16 cellular contexts compared by ENCODE assay signal in genomic region chr2:136248907-136249306, GRCh38.
"Had no signal": no experiment of that assay in that cellular context is flagged by ENCODE, and none has a peak within 500 bp of the region (broad histone marks: within the 10 kb centered on the region; RNA-seq: fewer than 3 reads in every experiment).

No MANE protein-coding gene starts in this region.

- H3K9me3 ChIP-seq: heart left ventricle, right atrium auricular region, testis, upper lobe of left lung had no signal

- DNase-seq: activated CD4-positive, alpha-beta T cell treated with anti-CD3 and anti-CD28 coated beads, Interleukin-2, amount 10 ng/mL, durations not matched to agents 24 days and 14 days; activated CD4-positive, CD25-positive, alpha-beta regulatory T cell; activated CD8-positive, alpha-beta memory T cell treated with anti-CD3 and anti-CD28 coated beads for 24 hours; activated naive CD4-positive, alpha-beta T cell treated with anti-CD3 and anti-CD28 coated beads for 36 hours; activated naive CD8-positive, alpha-beta T cell treated with anti-CD3 and anti-CD28 coated beads, Interleukin-2, amount 50 U/mL, for 24 hours; aorta; small intestine; stimulated activated CD4-positive, alpha-beta T cell treated with anti-CD3 and anti-CD28 coated beads, Interleukin-4, amount 100 ng/mL, for 24 hours; testis; upper lobe of left lung had no signal

- H3K4me3 ChIP-seq: heart left ventricle, right atrium auricular region, testis, upper lobe of left lung had no signal

- H3K27ac Mint-ChIP-seq: activated CD4-positive, alpha-beta T cell treated with anti-CD3 and anti-CD28 coated beads, Interleukin-2, amount 10 ng/mL, durations not matched to agents 24 days and 14 days; activated naive CD4-positive, alpha-beta T cell treated with anti-CD3 and anti-CD28 coated beads for 36 hours; activated naive CD8-positive, alpha-beta T cell treated with anti-CD3 and anti-CD28 coated beads, Interleukin-2, amount 50 U/mL, for 24 hours; progenitor cell of endocrine pancreas; stimulated activated naive CD8-positive, alpha-beta T cell treated with anti-CD3 and anti-CD28 coated beads, Interleukin-15, Interleukin-2, amounts not matched to agents 100 ng/mL and 50 ng/mL, for 24 hours had no signal

- H3K9me3 Mint-ChIP-seq: activated naive CD4-positive, alpha-beta T cell treated with anti-CD3 and anti-CD28 coated beads for 36 hours; activated naive CD8-positive, alpha-beta T cell treated with anti-CD3 and anti-CD28 coated beads, Interleukin-2, amount 50 U/mL, for 24 hours; stimulated activated naive CD8-positive, alpha-beta T cell treated with anti-CD3 and anti-CD28 coated beads, Interleukin-15, Interleukin-2, amounts not matched to agents 100 ng/mL and 50 ng/mL, for 24 hours had no signal

- H3K4me3 Mint-ChIP-seq: activated CD4-positive, alpha-beta T cell treated with anti-CD3 and anti-CD28 coated beads, Interleukin-2, amount 10 ng/mL, durations not matched to agents 24 days and 14 days; activated naive CD4-positive, alpha-beta T cell treated with anti-CD3 and anti-CD28 coated beads for 36 hours; activated naive CD8-positive, alpha-beta T cell treated with anti-CD3 and anti-CD28 coated beads, Interleukin-2, amount 50 U/mL, for 24 hours; stimulated activated naive CD8-positive, alpha-beta T cell treated with anti-CD3 and anti-CD28 coated beads, Interleukin-15, Interleukin-2, amounts not matched to agents 100 ng/mL and 50 ng/mL, for 24 hours had no signal

- H3K36me3 ChIP-seq: heart left ventricle, right atrium auricular region, upper lobe of left lung had no signal

- H3K27ac ChIP-seq: epithelial cell of prostate, heart left ventricle, right atrium auricular region, testis, upper lobe of left lung had no signal

- FAIRE-seq: frontal cortex, small intestine had no signal

- ATAC-seq: activated naive CD8-positive, alpha-beta T cell treated with anti-CD3 and anti-CD28 coated beads, Interleukin-2, amount 50 U/mL, for 24 hours had no signal

- H3K27me3 Mint-ChIP-seq: activated naive CD8-positive, alpha-beta T cell treated with anti-CD3 and anti-CD28 coated beads, Interleukin-2, amount 50 U/mL, for 24 hours; stimulated activated naive CD8-positive, alpha-beta T cell treated with anti-CD3 and anti-CD28 coated beads, Interleukin-15, Interleukin-2, amounts not matched to agents 100 ng/mL and 50 ng/mL, for 24 hours had no signal

- H3K27me3 ChIP-seq: heart left ventricle, right atrium auricular region, testis, upper lobe of left lung had no signal
